In the genomic region with DNA sequence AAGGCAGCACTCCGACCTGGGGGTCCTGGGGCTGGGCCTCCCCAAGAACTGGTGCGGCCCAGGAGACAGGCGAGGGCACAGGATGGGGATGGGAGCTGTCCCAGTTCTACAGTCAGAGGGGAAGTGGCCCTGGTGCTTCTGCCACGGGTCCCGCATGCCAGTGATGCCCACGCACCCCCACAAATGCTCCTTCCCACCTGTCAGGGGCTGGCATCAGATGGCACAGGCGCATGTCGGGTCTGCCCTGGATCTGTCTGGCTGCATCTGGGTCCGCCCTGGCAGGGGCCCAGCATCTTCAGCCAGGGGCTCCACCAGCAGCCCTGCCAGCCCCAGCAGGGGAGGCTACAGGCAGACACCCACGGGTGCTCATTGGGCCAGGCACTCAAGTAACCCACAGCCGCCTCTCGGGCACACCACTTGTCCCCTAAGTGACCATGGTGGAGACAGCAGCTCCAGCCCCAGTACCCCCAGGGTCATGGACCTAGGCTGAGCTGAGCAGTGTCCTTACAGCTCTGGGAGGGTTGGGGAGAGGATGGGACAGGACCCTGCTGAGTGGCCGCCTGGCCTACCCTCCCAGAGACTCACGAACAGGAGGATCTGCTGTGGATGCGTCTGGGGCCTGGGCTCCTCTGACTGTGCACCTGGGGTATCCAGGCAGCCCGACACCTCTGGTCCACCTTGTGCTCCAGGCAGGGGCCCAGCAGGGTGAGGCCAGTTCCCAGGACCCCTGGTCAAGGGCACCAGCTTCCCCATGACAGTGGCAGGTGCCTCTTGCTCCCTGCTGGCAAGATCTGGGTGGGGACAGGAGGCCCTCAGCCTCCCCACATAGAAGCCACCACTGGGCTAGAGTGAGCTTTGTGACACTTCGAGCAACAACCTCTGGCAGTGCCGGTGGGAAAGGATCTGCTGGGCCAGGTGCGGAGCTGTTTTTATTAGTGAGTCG, we compare ENCODE assay signal across 23 cellular contexts. TPM values are rescaled to one million over a fixed set of nuclear protein-coding genes. Genes with fewer than 3 reads are reported as not detected.
"Had no signal": no experiment of that assay in that cellular context is flagged by ENCODE, and none has a peak within 500 bp of the region (broad histone marks: within the 10 kb centered on the region; RNA-seq: fewer than 3 reads in every experiment).

No MANE protein-coding gene starts in this region.

- H3K27ac Mint-ChIP-seq: activated B cell treated with CpG ODN at 0.5 μM for 24 hours; activated CD4-positive, alpha-beta memory T cell treated with anti-CD3 and anti-CD28 coated beads, Interleukin-2, amount 10 ng/mL, durations not matched to agents 7 days and 5 days; activated CD8-positive, alpha-beta memory T cell treated with anti-CD3 and anti-CD28 coated beads, Interleukin-2, amount 10 ng/mL, durations not matched to agents 7 days and 5 days; activated naive CD8-positive, alpha-beta T cell treated with anti-CD3 and anti-CD28 coated beads, Interleukin-2, amount 10 ng/mL, durations not matched to agents 7 days and 5 days; stimulated activated naive B cell treated with anti-CD40 and anti-IgM and Interleukin-4, amounts not matched to agents 10 μg/mL and 1 μg/mL and 100 μg/mL, for 72 hours; T-helper 2 cell treated with Interferon-gamma antibody and Interleukin-4, amounts not matched to agents 5 μg/mL and 100 μg/mL, for 36 hours had no signal

- H3K27ac ChIP-seq: body of pancreas, colonic mucosa, gastrocnemius medialis, pancreas, upper lobe of right lung had no signal

- H3K4me3 ChIP-seq: body of pancreas, colonic mucosa, gastrocnemius medialis, pancreas, smooth muscle cell, upper lobe of right lung had no signal

- H3K4me3 Mint-ChIP-seq: activated B cell treated with CpG ODN at 0.5 μM for 24 hours; activated CD4-positive, alpha-beta memory T cell treated with anti-CD3 and anti-CD28 coated beads, Interleukin-2, amount 10 ng/mL, durations not matched to agents 7 days and 5 days; activated CD8-positive, alpha-beta memory T cell treated with anti-CD3 and anti-CD28 coated beads, Interleukin-2, amount 10 ng/mL, durations not matched to agents 7 days and 5 days; activated naive CD8-positive, alpha-beta T cell treated with anti-CD3 and anti-CD28 coated beads, Interleukin-2, amount 10 ng/mL, durations not matched to agents 7 days and 5 days; naive thymus-derived CD8-positive, alpha-beta T cell; stimulated activated naive B cell treated with anti-CD40 and anti-IgM and Interleukin-4, amounts not matched to agents 10 μg/mL and 1 μg/mL and 100 μg/mL, for 72 hours; T-helper 2 cell treated with Interferon-gamma antibody and Interleukin-4, amounts not matched to agents 5 μg/mL and 100 μg/mL, for 36 hours had no signal

- H3K27me3 ChIP-seq: body of pancreas, colonic mucosa, gastrocnemius medialis, pancreas, upper lobe of right lung had no signal

- DNase-seq: activated B cell treated with CpG ODN at 0.5 μM for 24 hours; activated CD4-positive, alpha-beta memory T cell treated with anti-CD3 and anti-CD28 coated beads, Interleukin-2, amount 10 ng/mL, durations not matched to agents 7 days and 5 days; activated CD4-positive, alpha-beta T cell treated with anti-CD3 and anti-CD28 coated beads for 4 hours; activated CD8-positive, alpha-beta memory T cell treated with anti-CD3 and anti-CD28 coated beads, Interleukin-2, amount 10 ng/mL, durations not matched to agents 7 days and 5 days; activated naive CD8-positive, alpha-beta T cell treated with anti-CD3 and anti-CD28 coated beads, Interleukin-2, amount 10 ng/mL, durations not matched to agents 7 days and 5 days; amygdala; colonic mucosa; head of caudate nucleus; kidney glomerular epithelial cell; mesenchymal stem cell; stimulated activated CD4-positive, alpha-beta T cell treated with anti-CD3 and anti-CD28 coated beads, Interleukin-4, amount 100 ng/mL, for 4 hours; stimulated activated naive B cell treated with anti-CD40 and anti-IgM and Interleukin-4, amounts not matched to agents 10 μg/mL and 1 μg/mL and 100 μg/mL, for 72 hours; upper lobe of right lung had no signal

- H3K9me3 ChIP-seq: body of pancreas, colonic mucosa, gastrocnemius medialis, pancreas, upper lobe of right lung had no signal

- ATAC-seq: activated CD8-positive, alpha-beta memory T cell treated with anti-CD3 and anti-CD28 coated beads, Interleukin-2, amount 10 ng/mL, durations not matched to agents 7 days and 5 days; body of pancreas; naive thymus-derived CD8-positive, alpha-beta T cell; pancreas; sciatic nerve; stimulated activated naive B cell treated with anti-CD40 and anti-IgM and Interleukin-4, amounts not matched to agents 10 μg/mL and 1 μg/mL and 100 μg/mL, for 72 hours; upper lobe of right lung had no signal

- H3K9me3 Mint-ChIP-seq: activated B cell treated with CpG ODN at 0.5 μM for 24 hours; activated CD4-positive, alpha-beta memory T cell treated with anti-CD3 and anti-CD28 coated beads, Interleukin-2, amount 10 ng/mL, durations not matched to agents 7 days and 5 days; activated naive CD8-positive, alpha-beta T cell treated with anti-CD3 and anti-CD28 coated beads, Interleukin-2, amount 10 ng/mL, durations not matched to agents 7 days and 5 days; naive thymus-derived CD8-positive, alpha-beta T cell; stimulated activated naive B cell treated with anti-CD40 and anti-IgM and Interleukin-4, amounts not matched to agents 10 μg/mL and 1 μg/mL and 100 μg/mL, for 72 hours; T-helper 2 cell treated with Interferon-gamma antibody and Interleukin-4, amounts not matched to agents 5 μg/mL and 100 μg/mL, for 36 hours had no signal

RNA-seq across cellular contexts. Expression of a gene that starts 5.4 kb away (rescaled TPM):
- total RNA-seq: activated CD4-positive, alpha-beta memory T cell treated with anti-CD3 and anti-CD28 coated beads, Interleukin-2, amount 10 ng/mL, durations not matched to agents 7 days and 5 days; activated CD8-positive, alpha-beta memory T cell treated with anti-CD3 and anti-CD28 coated beads, Interleukin-2, amount 10 ng/mL, durations not matched to agents 7 days and 5 days had no signal

RNA-seq across cellular contexts. Expression of a gene that starts 25.7 kb away (rescaled TPM):
- total RNA-seq: activated B cell treated with CpG ODN at 0.5 μM for 24 hours; activated CD4-positive, alpha-beta memory T cell treated with anti-CD3 and anti-CD28 coated beads, Interleukin-2, amount 10 ng/mL, durations not matched to agents 7 days and 5 days; activated CD8-positive, alpha-beta memory T cell treated with anti-CD3 and anti-CD28 coated beads, Interleukin-2, amount 10 ng/mL, durations not matched to agents 7 days and 5 days; activated naive CD8-positive, alpha-beta T cell treated with anti-CD3 and anti-CD28 coated beads, Interleukin-2, amount 10 ng/mL, durations not matched to agents 7 days and 5 days; body of pancreas; colonic mucosa; lower leg skin; naive thymus-derived CD8-positive, alpha-beta T cell; pulmonary artery endothelial cell; sciatic nerve; smooth muscle cell; upper lobe of right lung had no signal
- polyA plus RNA-seq: esophagus; naive thymus-derived CD8-positive, alpha-beta T cell; pancreas; smooth muscle cell had no signal
